9 cellular contexts compared by ENCODE assay signal in the genomic region with DNA sequence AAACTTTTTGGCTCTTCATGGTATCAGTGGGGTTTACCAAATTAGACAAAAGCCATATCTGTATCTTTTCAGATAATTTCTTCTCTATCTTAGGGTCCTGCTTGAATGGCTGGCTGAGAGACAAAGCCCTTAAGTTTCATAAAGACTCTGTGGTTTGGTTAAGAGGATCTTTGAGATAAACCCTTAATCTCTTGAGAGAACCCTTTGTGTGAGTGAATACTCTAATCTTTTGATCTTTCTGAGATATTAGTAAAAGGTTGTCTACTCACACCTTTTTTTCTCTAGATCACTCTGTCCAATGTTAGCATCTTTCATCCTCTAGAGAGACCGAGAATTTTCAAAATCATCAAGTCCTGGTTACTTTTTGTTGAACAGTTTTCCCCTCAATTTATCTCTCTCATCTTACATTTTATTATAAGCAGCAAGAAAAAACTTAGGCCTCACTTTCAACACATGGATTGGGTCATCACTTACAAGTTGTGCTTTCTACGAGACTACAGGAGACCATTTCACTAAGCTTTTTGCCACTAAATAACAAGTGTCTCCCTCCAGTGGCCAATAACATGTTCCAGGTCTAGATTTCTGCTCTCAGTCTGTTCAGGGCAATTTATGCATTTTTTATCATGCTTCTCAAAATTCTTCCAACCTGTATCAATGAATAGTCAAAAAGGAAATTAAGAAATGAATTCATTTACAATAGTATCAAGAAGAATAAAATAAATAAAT. TPM values are rescaled to one million over a fixed set of nuclear protein-coding genes. Genes with fewer than 3 reads are reported as not detected.
DNase-seq lines count a peak whose midpoint lies in the region; ATAC-seq and TF ChIP-seq lines count a peak whose summit lies in the region.
"Had no signal": no experiment of that assay in that cellular context is flagged by ENCODE, and none has a peak within 500 bp of the region (broad histone marks: within the 10 kb centered on the region; RNA-seq: fewer than 3 reads in every experiment).

No MANE protein-coding gene starts in this region.

- DNase-seq in AG09319 (ENCODE audit: extremely low read depth, low read depth) (no peak), GM20000 (ENCODE audit: low spot score) (peak; percentile 13), RPMI7951 (ENCODE audit: low read depth) (peak; percentile 26), foreskin keratinocyte (peak in 1 of 2 donors; percentile 9), posterior cingulate gyrus (no peak), occipital lobe (lab: John Stamatoyannopoulos, UW) (no peak)
- no peak for DNase-seq in activated CD4-positive, CD25-positive, alpha-beta regulatory T cell (lab: John Stamatoyannopoulos, UW)
- DNase-seq: stimulated activated CD4-positive, alpha-beta T cell treated with anti-CD3 and anti-CD28 coated beads, Interleukin-2, amount 100 ng/mL, for 48 hours had no signal

- H3K4me1 ChIP-seq in foreskin keratinocyte: no peaks in the 10 kb centered on the region

- no peak overlapping the region for H3K27ac ChIP-seq in foreskin keratinocyte

- peak; percentile 14 for TF ChIP-seq CTCF in AG09319 (IDR thresholded peaks at IDR 0.05; ENCODE audit: low read depth, low read length)
- peak; percentile 11 for TF ChIP-seq CTCF in GM20000 (IDR thresholded peaks at IDR 0.05; ENCODE audit: extremely low read depth, missing control alignments)
- peak; percentile 64 for TF ChIP-seq CTCF in foreskin keratinocyte (conservative IDR thresholded peaks at IDR 0.05)

- intact Hi-C loops in posterior cingulate gyrus (cut with DNase I): no loop called here

- ATAC-seq in foreskin keratinocyte (no peak), GM19455 (IDR thresholded peaks at IDR 0.05; ENCODE audit: unreplicated experiment) (no peak)

- no peaks in the 10 kb centered on the region for H3K27me3 ChIP-seq in foreskin keratinocyte

RNA-seq across cellular contexts. Expression of a gene that starts 28.4 kb away (rescaled TPM):
- 57.0 and 58.4 TPM in 2 replicates for total RNA-seq in RPMI7951 (2014; rRNA removed; shearing (Covaris generic))
- 47.8 and 51.4 TPM in 2 replicates for total RNA-seq in foreskin keratinocyte
- 35.6 and 40.9 TPM in 2 replicates for polyA plus RNA-seq in foreskin keratinocyte
- 59.7 TPM for total RNA-seq in occipital lobe

RNA-seq across cellular contexts. Expression of a gene that starts 33.8 kb away (rescaled TPM):
- 58.6 and 61.4 TPM in 2 replicates for total RNA-seq in RPMI7951 (2014; rRNA removed; shearing (Covaris generic))
- total RNA-seq in foreskin keratinocyte (102 and 105 TPM in 2 replicates), occipital lobe (102 TPM)
- 150 and 161 TPM in 2 replicates for polyA plus RNA-seq in foreskin keratinocyte

RNA-seq across cellular contexts. Expression of a gene that starts 50.7 kb away (rescaled TPM):
- total RNA-seq in RPMI7951 (2014; rRNA removed; shearing (Covaris generic)): 13.2 and 13.6 TPM in 2 replicates
- total RNA-seq in foreskin keratinocyte: 15.4 and 16.7 TPM in 2 replicates
- polyA plus RNA-seq in foreskin keratinocyte: 12.5 and 12.9 TPM in 2 replicates
- total RNA-seq in occipital lobe: 30.1 TPM

RNA-seq across cellular contexts. Expression of a gene that starts 50.8 kb away (rescaled TPM):
- total RNA-seq in RPMI7951 (2014; rRNA removed; shearing (Covaris generic)): 21.8 and 29.8 TPM in 2 replicates
- total RNA-seq in foreskin keratinocyte (24.2 and 25.0 TPM in 2 replicates), occipital lobe (28.7 TPM)
- 19.6 and 21.6 TPM in 2 replicates for polyA plus RNA-seq in foreskin keratinocyte

Comparison
In these comparisons a context has a peak if more than half of its experiments do, and no peak if none do; other contexts are left out.
1. DNase-seq: peak in GM20000 (single experiment) and RPMI7951 (single experiment); none in AG09319 (single experiment), activated CD4-positive, CD25-positive, alpha-beta regulatory T cell (0 of 4), posterior cingulate gyrus (0 of 10) and occipital lobe (single experiment).
2. CTCF ChIP-seq: peak in every context shown above with its lines; median percentile 64 in foreskin keratinocyte; 14 in AG09319; 11 in GM20000.